13 cellular contexts compared by ENCODE assay signal in genomic region chr5:123429221-123429954, GRCh38. TPM values are rescaled to one million over a fixed set of nuclear protein-coding genes. Genes with fewer than 3 reads are reported as not detected.
DNase-seq lines count a peak whose midpoint lies in the region; ATAC-seq and TF ChIP-seq lines count a peak whose summit lies in the region.
"Had no signal": no experiment of that assay in that cellular context is flagged by ENCODE, and none has a peak within 500 bp of the region (broad histone marks: within the 10 kb centered on the region; RNA-seq: fewer than 3 reads in every experiment).

No MANE protein-coding gene starts in this region.

- intact Hi-C loops in CD14-positive monocyte (cut with micrococcal nuclease) = loop anchor here in 1 of 2 donors (5.0 kb wide), 1 partner anchor 83 kb away; the partner anchor contains the start of gene CSNK1G3
- intact Hi-C loops in naive thymus-derived CD4-positive, alpha-beta T cell (cut with micrococcal nuclease) = loop anchor here in 1 of 2 donors (10.0 kb wide), 1 partner anchor 585 kb away; the partner anchor contains the start of gene SNX24

- H3K4me3 ChIP-seq in naive thymus-derived CD4-positive, alpha-beta T cell (ENCODE audit: low read length) = no peak overlapping the region
- H3K4me3 ChIP-seq: gastroesophageal sphincter had no signal

- H3K36me3 Mint-ChIP-seq in CD14-positive monocyte (peaks cover 1 to 3% of the 10 kb centered on the region in 2 donors), HFFc6 (ENCODE audit: low read depth) (no peaks in the 10 kb centered on the region), chondrocyte (ENCODE audit: low read depth) (no peaks in the 10 kb centered on the region)
- peaks cover 0 to 6% (median 4%) of the 10 kb centered on the region in 5 donors for H3K36me3 Mint-ChIP-seq in naive thymus-derived CD4-positive, alpha-beta T cell
- H3K36me3 Mint-ChIP-seq: immature natural killer cell, WTC11 had no signal

- DNase-seq in CD14-positive monocyte (ENCODE audit: low spot score) (no peak), HFFc6 (no peak), chondrocyte (ENCODE audit: low spot score) (no peak), NCI-H748 (lab: John Stamatoyannopoulos, UW; ENCODE audit: unreplicated experiment) (no peak), COLO829 (ENCODE audit: low spot score) (no peak)
- DNase-seq in naive thymus-derived CD4-positive, alpha-beta T cell = no peak
- DNase-seq: CD4-positive, alpha-beta T cell; immature natural killer cell; MM.1S; stimulated activated CD4-positive, alpha-beta T cell treated with anti-CD3 and anti-CD28 coated beads, Interleukin-4, amount 100 ng/mL, for 24 hours had no signal

- peaks cover under 1 to 2% of the 10 kb centered on the region in 2 donors for H3K4me1 ChIP-seq in naive thymus-derived CD4-positive, alpha-beta T cell (ENCODE audit: control insufficient read depth in 2 of 2, insufficient read depth in 2 of 2, low read length in 2 of 2)

- H3K9me3 Mint-ChIP-seq in CD14-positive monocyte = peaks cover 0 to 5% (median 0%) of the 10 kb centered on the region in 7 donors
- H3K9me3 Mint-ChIP-seq in HFFc6 = no peaks in the 10 kb centered on the region
- no peaks in the 10 kb centered on the region for H3K9me3 Mint-ChIP-seq in chondrocyte (ENCODE audit: low read depth)
- peaks cover 0 to 3% (median 0%) of the 10 kb centered on the region in 11 donors for H3K9me3 Mint-ChIP-seq in naive thymus-derived CD4-positive, alpha-beta T cell
- H3K9me3 Mint-ChIP-seq: CD4-positive, alpha-beta T cell; immature natural killer cell had no signal

- POLR2A ChIA-PET in naive thymus-derived CD4-positive, alpha-beta T cell (lab: Charles Lee) = no interaction called here

- H3K36me3 ChIP-seq in naive thymus-derived CD4-positive, alpha-beta T cell (ENCODE audit: control insufficient read depth in 2 of 3, insufficient read depth in 3 of 3, low read length in 3 of 3) = no peaks in the 10 kb centered on the region
- H3K36me3 ChIP-seq: gastroesophageal sphincter had no signal

- CTCF ChIA-PET in naive thymus-derived CD4-positive, alpha-beta T cell (lab: Charles Lee) = no interaction called here

- H3K4me3 Mint-ChIP-seq in CD14-positive monocyte (no peak overlapping the region), HFFc6 (no peak overlapping the region), chondrocyte (ENCODE audit: unreplicated experiment) (no peak overlapping the region)
- no peak overlapping the region for H3K4me3 Mint-ChIP-seq in naive thymus-derived CD4-positive, alpha-beta T cell
- H3K4me3 Mint-ChIP-seq: CD4-positive, alpha-beta T cell; immature natural killer cell; WTC11 had no signal

- H3K27me3 Mint-ChIP-seq in CD14-positive monocyte (ENCODE audit: low read depth in 3 of 3) = peaks cover 0 to 2% (median 0%) of the 10 kb centered on the region in 3 donors
- peaks cover 2% of the 10 kb centered on the region; the same call in 1 of the 2 replicates for H3K27me3 Mint-ChIP-seq in HFFc6 (ENCODE audit: insufficient read depth)
- no peaks in the 10 kb centered on the region for H3K27me3 Mint-ChIP-seq in chondrocyte (ENCODE audit: low read depth)
- peaks cover 0 to 7% (median 0%) of the 10 kb centered on the region in 5 donors for H3K27me3 Mint-ChIP-seq in naive thymus-derived CD4-positive, alpha-beta T cell

- no peaks in the 10 kb centered on the region for H3K9me3 ChIP-seq in naive thymus-derived CD4-positive, alpha-beta T cell (ENCODE audit: control insufficient read depth in 2 of 3, low read length in 3 of 3)
- H3K9me3 ChIP-seq: gastroesophageal sphincter had no signal

- peak; percentile 36 for ATAC-seq in naive thymus-derived CD4-positive, alpha-beta T cell
- no peak for ATAC-seq in HG02840 (IDR thresholded peaks at IDR 0.05; ENCODE audit: low FRiP score, unreplicated experiment)
- ATAC-seq: WTC11 had no signal

- peaks cover 43% of the 10 kb centered on the region for H3K4me1 Mint-ChIP-seq in CD14-positive monocyte
- H3K4me1 Mint-ChIP-seq in HFFc6 (ENCODE audit: low read depth) = peaks cover 13% of the 10 kb centered on the region
- peaks cover 17% of the 10 kb centered on the region for H3K4me1 Mint-ChIP-seq in chondrocyte (ENCODE audit: low read depth)
- H3K4me1 Mint-ChIP-seq in naive thymus-derived CD4-positive, alpha-beta T cell = peaks cover 0 to 12% (median 8%) of the 10 kb centered on the region in 7 donors

- no peak overlapping the region for H3K27ac ChIP-seq in naive thymus-derived CD4-positive, alpha-beta T cell (ENCODE audit: low read depth, low read length)
- H3K27ac ChIP-seq: gastroesophageal sphincter had no signal

- TF ChIP-seq CTCF in CD14-positive monocyte (IDR thresholded peaks at IDR 0.05) = no peak
- TF ChIP-seq CTCF in HFFc6 (IDR thresholded peaks at IDR 0.05) = no peak
- no peak for TF ChIP-seq CTCF in chondrocyte (IDR thresholded peaks at IDR 0.05)

- H3K27ac Mint-ChIP-seq in CD14-positive monocyte (peak overlapping the region; percentile 85 to 97 (median 93)), HFFc6 (peak overlapping the region; percentile 63), chondrocyte (ENCODE audit: unreplicated experiment) (peak overlapping the region; percentile 57)
- peak overlapping the region in 1 of 9 donors; percentile 52 for H3K27ac Mint-ChIP-seq in naive thymus-derived CD4-positive, alpha-beta T cell
- H3K27ac Mint-ChIP-seq: CD4-positive, alpha-beta T cell; immature natural killer cell; WTC11 had no signal

- no peaks in the 10 kb centered on the region for H3K27me3 ChIP-seq in naive thymus-derived CD4-positive, alpha-beta T cell (ENCODE audit: control insufficient read depth in 2 of 2, insufficient read depth in 2 of 2, low read length in 2 of 2)
- H3K27me3 ChIP-seq: gastroesophageal sphincter had no signal

RNA-seq across cellular contexts. Expression of gene CEP120, which starts 6.2 kb away (rescaled TPM):
- polyA plus RNA-seq in CD14-positive monocyte = 1 to 10 TPM; 6.6 to 7.2 TPM
- total RNA-seq in HFFc6 (2021; fragmentation: NEBNext Ultra II Directional; extraction: Animal tissue kit (Norgen Biotek cat#: 25700)) = 10 to 100 TPM; 10.0 to 14.7 (median 12.7) TPM
- 15.3 to 21.1 TPM (median 15.9 TPM) in 3 replicates for total RNA-seq in chondrocyte
- 10 to 100 TPM; 35.0 to 74.6 (median 60.0) TPM for total RNA-seq in naive thymus-derived CD4-positive, alpha-beta T cell
- 10 to 100 TPM; 22.5 to 36.7 TPM for polyA plus RNA-seq in naive thymus-derived CD4-positive, alpha-beta T cell
